Comparison of ENCODE assay signal across 9 cellular contexts in the genomic region with DNA sequence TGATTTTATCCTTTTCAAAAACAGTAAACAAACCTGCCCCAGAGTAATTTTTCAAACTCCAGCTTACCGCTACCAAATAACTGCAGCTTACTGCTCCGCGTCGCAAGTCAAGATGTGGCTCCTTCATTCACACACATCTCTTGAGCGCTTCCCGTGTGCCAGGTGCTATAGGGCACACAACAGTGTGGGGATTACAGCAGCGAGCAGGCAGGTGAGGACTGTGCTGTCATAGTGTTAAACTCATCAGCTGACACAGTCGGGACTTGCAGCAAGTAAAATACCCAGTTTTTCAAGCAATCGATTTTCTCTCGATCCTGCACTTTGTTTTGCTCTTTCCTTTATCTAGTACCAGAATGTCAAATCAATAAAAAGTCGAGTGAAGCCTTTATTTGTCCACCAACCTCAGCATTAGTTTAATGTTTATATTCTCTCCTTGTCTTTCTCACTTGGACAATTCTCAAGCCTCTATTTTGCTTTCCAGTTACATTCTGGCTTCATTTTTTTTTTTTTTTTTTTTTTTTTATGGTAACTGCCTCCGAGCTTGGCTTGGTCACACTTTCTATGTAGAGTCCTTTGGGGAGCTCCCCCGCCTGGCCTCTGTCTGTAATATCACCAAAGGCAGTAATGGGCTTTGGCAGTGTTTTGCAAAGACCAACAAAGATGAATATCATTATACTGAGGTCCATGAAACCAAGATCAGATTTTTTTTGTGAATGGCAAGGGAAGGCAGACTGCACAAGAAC. TPM values are rescaled to one million over a fixed set of nuclear protein-coding genes. Genes with fewer than 3 reads are reported as not detected.
A peak's percentile ranks its signal among the peaks of the same experiment; 100 is the strongest.
DNase-seq lines count a peak whose midpoint lies in the region; ATAC-seq and TF ChIP-seq lines count a peak whose summit lies in the region.
"Had no signal": no experiment of that assay in that cellular context is flagged by ENCODE, and none has a peak within 500 bp of the region (broad histone marks: within the 10 kb centered on the region; RNA-seq: fewer than 3 reads in every experiment).

No MANE protein-coding gene starts in this region.

- peak; percentile 56 for TF ChIP-seq CTCF in A673 (conservative IDR thresholded peaks at IDR 0.05; ENCODE audit: low read depth, low read length)
- peak; percentile 47; the same call in 1 of the 2 replicates for TF ChIP-seq CTCF in GM12875 (IDR thresholded peaks at IDR 0.05; ENCODE audit: borderline replicate concordance, insufficient read depth, low read depth, low read length)
- TF ChIP-seq CTCF in VCaP (conservative IDR thresholded peaks at IDR 0.05) = peak; percentile 82
- peak; percentile 75 for TF ChIP-seq CTCF in fibroblast of the aortic adventitia (IDR thresholded peaks at IDR 0.05; ENCODE audit: insufficient read depth, low read length)
- TF ChIP-seq CTCF in neural progenitor cell (IDR thresholded peaks at IDR 0.05) = peak; percentile 60

- no peaks in the 10 kb centered on the region for H3K79me2 ChIP-seq in neural progenitor cell (ENCODE audit: low read depth)

- no peaks in the 10 kb centered on the region for H3F3A ChIP-seq in neural progenitor cell (ENCODE audit: low read depth)

- no peak overlapping the region for H3K27ac Mint-ChIP-seq in neural progenitor cell
- no peak overlapping the region for H3K27ac Mint-ChIP-seq in activated T-helper 17 cell treated with anti-CD3 and anti-CD28 coated beads, Interleukin-2, amount 50 U/mL, for 72 hours
- H3K27ac Mint-ChIP-seq: mesothelial cell of epicardium had no signal

- H3K4me3 ChIP-seq in A673 (ENCODE audit: low read depth, low read length, poor library complexity, severe bottlenecking) (no peak overlapping the region), GM12875 (ENCODE audit: low read depth, low read length) (peak overlapping the region; percentile 6), fibroblast of the aortic adventitia (ENCODE audit: low read depth, low read length) (no peak overlapping the region), neural progenitor cell (no peak overlapping the region)

- intact Hi-C loops in A673 (cut with micrococcal nuclease; ENCODE audit: unreplicated experiment) = no loop called here

- peak overlapping the region; percentile 64 for H2AFZ ChIP-seq in neural progenitor cell (replicated peaks)

- DNase-seq in A673 (ENCODE audit: low spot score) = peak; percentile 64
- DNase-seq in NCI-H1436 (lab: John Stamatoyannopoulos, UW) = peak; percentile 50
- DNase-seq in fibroblast of the aortic adventitia (ENCODE audit: low read depth) = peak; percentile 76
- peak; percentile 75 for DNase-seq in neural progenitor cell (ENCODE audit: low spot score)

- no peaks in the 10 kb centered on the region for H3K4me1 ChIP-seq in A673 (ENCODE audit: insufficient read depth, low read length, poor library complexity, severe bottlenecking)
- H3K4me1 ChIP-seq in neural progenitor cell = no peaks in the 10 kb centered on the region

- CTCF ChIA-PET in A673 (lab: Charles Lee) = interaction anchor here (0.6 to 1.8 kb wide), 3 partner anchors 10 to 324 kb away, joined by 5 to 8 read pairs (median 6); no protein-coding TSS in a partner anchor

- POLR2A ChIA-PET in A673 (lab: Charles Lee; ENCODE audit: low non-redundant PET) = interaction anchor here (0.7 kb wide), 1 partner anchor 9 kb away, joined by 5 read pairs; no protein-coding TSS in a partner anchor

- H3K4me1 Mint-ChIP-seq in neural progenitor cell = peaks cover 4% of the 10 kb centered on the region
- H3K4me1 Mint-ChIP-seq in activated T-helper 17 cell treated with anti-CD3 and anti-CD28 coated beads, Interleukin-2, amount 50 U/mL, for 72 hours = no peaks in the 10 kb centered on the region

- no peaks in the 10 kb centered on the region for H3K9me3 Mint-ChIP-seq in neural progenitor cell
- H3K9me3 Mint-ChIP-seq in activated T-helper 17 cell treated with anti-CD3 and anti-CD28 coated beads, Interleukin-2, amount 50 U/mL, for 72 hours = no peaks in the 10 kb centered on the region
- H3K9me3 Mint-ChIP-seq: mesothelial cell of epicardium had no signal

- peak; percentile 86 for ATAC-seq in HG02678 (IDR thresholded peaks at IDR 0.05; ENCODE audit: unreplicated experiment)
- no peak for ATAC-seq in activated T-helper 17 cell treated with anti-CD3 and anti-CD28 coated beads, Interleukin-2, amount 50 U/mL, for 72 hours (replicated peaks)

- H3K27me3 ChIP-seq in A673 (replicated peaks; ENCODE audit: insufficient read depth, low read depth, low read length, poor library complexity) (no peaks in the 10 kb centered on the region), neural progenitor cell (no peaks in the 10 kb centered on the region)

- no peak overlapping the region for H3K4me2 ChIP-seq in neural progenitor cell

- H3K9me3 ChIP-seq in A673 (ENCODE audit: low read depth, low read length, poor library complexity, severe bottlenecking) (no peaks in the 10 kb centered on the region), neural progenitor cell (ENCODE audit: low read depth) (no peaks in the 10 kb centered on the region)

- no peak overlapping the region for H3K9ac ChIP-seq in neural progenitor cell

- no peaks in the 10 kb centered on the region for H3K36me3 Mint-ChIP-seq in neural progenitor cell
- H3K36me3 Mint-ChIP-seq in activated T-helper 17 cell treated with anti-CD3 and anti-CD28 coated beads, Interleukin-2, amount 50 U/mL, for 72 hours (ENCODE audit: low read depth) = no peaks in the 10 kb centered on the region
- H3K36me3 Mint-ChIP-seq: mesothelial cell of epicardium had no signal

- no peaks in the 10 kb centered on the region for H4K20me1 ChIP-seq in neural progenitor cell (ENCODE audit: low read depth)

- no peaks in the 10 kb centered on the region for H3K27me3 Mint-ChIP-seq in neural progenitor cell (ENCODE audit: insufficient read depth, low read depth)
- peaks cover 18% of the 10 kb centered on the region for H3K27me3 Mint-ChIP-seq in activated T-helper 17 cell treated with anti-CD3 and anti-CD28 coated beads, Interleukin-2, amount 50 U/mL, for 72 hours

- BruUV-seq in A673 (replicated peaks; lab: Mats Ljungman, UMichigan) = no TSS peak

- H3K27ac ChIP-seq in A673 (ENCODE audit: low read depth, low read length, poor library complexity, severe bottlenecking) (no peak overlapping the region), VCaP (0 out of 2 replicates have a peak overlapping the region, but pooled peaks have one; percentile 11), neural progenitor cell (no peak overlapping the region)

- no peak overlapping the region for H3K4me3 Mint-ChIP-seq in neural progenitor cell
- no peak overlapping the region for H3K4me3 Mint-ChIP-seq in activated T-helper 17 cell treated with anti-CD3 and anti-CD28 coated beads, Interleukin-2, amount 50 U/mL, for 72 hours
- H3K4me3 Mint-ChIP-seq: mesothelial cell of epicardium had no signal

- no peaks in the 10 kb centered on the region for H3K36me3 ChIP-seq in A673 (ENCODE audit: insufficient read depth, low read length, poor library complexity, severe bottlenecking)
- no peaks in the 10 kb centered on the region for H3K36me3 ChIP-seq in neural progenitor cell

RNA-seq across cellular contexts. Expression of gene ASB5, which starts 8.3 kb away (rescaled TPM):
- not detected in 2 replicates for total RNA-seq in A673 (2021)
- 0.09 TPM in 1 of 2 replicates, not detected in the other for total RNA-seq in fibroblast of the aortic adventitia (ENCODE audit: low replicate concordance)
- total RNA-seq in neural progenitor cell (ENCODE audit: low replicate concordance) = not detected in 2 replicates
- not detected for total RNA-seq in activated T-helper 17 cell treated with anti-CD3 and anti-CD28 coated beads, Interleukin-2, amount 50 U/mL, for 72 hours
- total RNA-seq: mesothelial cell of epicardium had no signal

RNA-seq across cellular contexts. Expression of gene SPCS3, which starts 42.4 kb away (rescaled TPM):
- total RNA-seq in A673 (2021) (118 and 128 TPM in 2 replicates), fibroblast of the aortic adventitia (ENCODE audit: low replicate concordance) (45.5 and 148 TPM in 2 replicates), neural progenitor cell (ENCODE audit: low replicate concordance) (84.4 and 128 TPM in 2 replicates)
- total RNA-seq in activated T-helper 17 cell treated with anti-CD3 and anti-CD28 coated beads, Interleukin-2, amount 50 U/mL, for 72 hours = 100 to 1,000 TPM; 105 to 153 TPM
